ENCODE assay signal across 30 cellular contexts in genomic region chr2:204306667-204307066, GRCh38.
"Had no signal": no experiment of that assay in that cellular context is flagged by ENCODE, and none has a peak within 500 bp of the region (broad histone marks: within the 10 kb centered on the region; RNA-seq: fewer than 3 reads in every experiment).

No MANE protein-coding gene starts in this region.

- H3K27me3 ChIP-seq: ascending aorta, breast epithelium, cardiac muscle cell, colonic mucosa, gastroesophageal sphincter had no signal

- H3K4me1 ChIP-seq: ascending aorta, breast epithelium, colonic mucosa, esophagus squamous epithelium, gastroesophageal sphincter had no signal

- H3K36me3 Mint-ChIP-seq: activated naive CD4-positive, alpha-beta T cell treated with anti-CD3 and anti-CD28 coated beads, Interleukin-2, amount 10 ng/mL, durations not matched to agents 7 days and 5 days; activated naive CD4-positive, alpha-beta T cell treated with anti-CD3 and anti-CD28 coated beads, Interleukin-2, amount 50 U/mL, for 72 hours; activated naive CD8-positive, alpha-beta T cell treated with anti-CD3 and anti-CD28 coated beads, Interleukin-2, amount 10 ng/mL, durations not matched to agents 7 days and 5 days; brain; WTC11 had no signal

- H3K27ac ChIP-seq: ascending aorta, breast epithelium, cardiac muscle cell, colonic mucosa, epithelial cell of prostate, esophagus squamous epithelium, gastroesophageal sphincter, VCaP had no signal

- ATAC-seq: activated naive CD4-positive, alpha-beta T cell treated with anti-CD3 and anti-CD28 coated beads, Interleukin-2, amount 50 U/mL, for 72 hours; activated T-cell treated with anti-CD3 and anti-CD28 coated beads, Interleukin-2, amount 50 U/mL, for 72 hours; gastroesophageal sphincter; WTC11 had no signal

- H3K9me3 ChIP-seq: ascending aorta, breast epithelium, colonic mucosa, esophagus squamous epithelium, gastroesophageal sphincter had no signal

- H3K36me3 ChIP-seq: ascending aorta, breast epithelium, cardiac muscle cell, colonic mucosa, esophagus squamous epithelium, gastroesophageal sphincter had no signal

- H3K4me3 ChIP-seq: ascending aorta, breast epithelium, cardiac muscle cell, colonic mucosa, esophagus squamous epithelium, gastroesophageal sphincter had no signal

- DNase-seq: activated CD4-positive, alpha-beta memory T cell treated with anti-CD3 and anti-CD28 coated beads, Interleukin-2, amount 10 ng/mL, durations not matched to agents 7 days and 5 days; activated CD4-positive, alpha-beta T cell treated with anti-CD3 and anti-CD28 coated beads for 1 hour; activated CD4-positive, alpha-beta T cell treated with anti-CD3 and anti-CD28 coated beads for 4 hours; activated CD4-positive, alpha-beta T cell treated with anti-CD3 and anti-CD28 coated beads, Interleukin-2, amount 10 ng/mL, durations not matched to agents 7 days and 5 days; activated CD4-positive, alpha-beta T cell treated with anti-CD3 and anti-CD28 coated beads, Interleukin-2, amount 50 U/mL, for 4 hours; activated CD8-positive, alpha-beta memory T cell treated with anti-CD3 and anti-CD28 coated beads, Interleukin-2, amount 50 U/mL, for 48 hours; activated gamma-delta T cell; activated naive CD4-positive, alpha-beta T cell; activated naive CD4-positive, alpha-beta T cell treated with anti-CD3 and anti-CD28 coated beads, Interleukin-2, amount 10 ng/mL, durations not matched to agents 7 days and 5 days; activated naive CD8-positive, alpha-beta T cell treated with anti-CD3 and anti-CD28 coated beads, Interleukin-2, amount 10 ng/mL, durations not matched to agents 7 days and 5 days; activated T-cell treated with anti-CD3 and anti-CD28 coated beads for 4 hours; activated T-cell treated with anti-CD3 and anti-CD28 coated beads, Interleukin-2, amount 50 U/mL, for 24 hours; activated T-cell treated with anti-CD3 and anti-CD28 coated beads, Interleukin-2, amount 50 U/mL, for 72 hours; central memory CD4-positive, alpha-beta T cell; cerebellar nuclear complex; colonic mucosa; effector CD8-positive, alpha-beta T cell; esophagus squamous epithelium; foreskin melanocyte; T-helper 1 cell; T-helper 2 cell had no signal

- H3K4me1 Mint-ChIP-seq: activated CD4-positive, alpha-beta memory T cell treated with anti-CD3 and anti-CD28 coated beads, Interleukin-2, amount 10 ng/mL, durations not matched to agents 7 days and 5 days; activated CD4-positive, alpha-beta T cell treated with anti-CD3 and anti-CD28 coated beads, Interleukin-2, amount 10 ng/mL, durations not matched to agents 7 days and 5 days; activated naive CD4-positive, alpha-beta T cell treated with anti-CD3 and anti-CD28 coated beads, Interleukin-2, amount 10 ng/mL, durations not matched to agents 7 days and 5 days; activated naive CD8-positive, alpha-beta T cell treated with anti-CD3 and anti-CD28 coated beads, Interleukin-2, amount 10 ng/mL, durations not matched to agents 7 days and 5 days had no signal

- H3K27ac Mint-ChIP-seq: activated CD4-positive, alpha-beta memory T cell treated with anti-CD3 and anti-CD28 coated beads, Interleukin-2, amount 10 ng/mL, durations not matched to agents 7 days and 5 days; activated CD4-positive, alpha-beta T cell treated with anti-CD3 and anti-CD28 coated beads, Interleukin-2, amount 10 ng/mL, durations not matched to agents 7 days and 5 days; activated naive CD4-positive, alpha-beta T cell treated with anti-CD3 and anti-CD28 coated beads, Interleukin-2, amount 10 ng/mL, durations not matched to agents 7 days and 5 days; activated naive CD4-positive, alpha-beta T cell treated with anti-CD3 and anti-CD28 coated beads, Interleukin-2, amount 50 U/mL, for 72 hours; activated naive CD8-positive, alpha-beta T cell treated with anti-CD3 and anti-CD28 coated beads, Interleukin-2, amount 10 ng/mL, durations not matched to agents 7 days and 5 days; activated T-cell treated with anti-CD3 and anti-CD28 coated beads, Interleukin-2, amount 50 U/mL, for 24 hours; activated T-cell treated with anti-CD3 and anti-CD28 coated beads, Interleukin-2, amount 50 U/mL, for 72 hours; brain; WTC11 had no signal

- H3K4me3 Mint-ChIP-seq: activated CD4-positive, alpha-beta memory T cell treated with anti-CD3 and anti-CD28 coated beads, Interleukin-2, amount 10 ng/mL, durations not matched to agents 7 days and 5 days; activated CD4-positive, alpha-beta T cell treated with anti-CD3 and anti-CD28 coated beads, Interleukin-2, amount 10 ng/mL, durations not matched to agents 7 days and 5 days; activated naive CD4-positive, alpha-beta T cell treated with anti-CD3 and anti-CD28 coated beads, Interleukin-2, amount 10 ng/mL, durations not matched to agents 7 days and 5 days; activated naive CD8-positive, alpha-beta T cell treated with anti-CD3 and anti-CD28 coated beads, Interleukin-2, amount 10 ng/mL, durations not matched to agents 7 days and 5 days; activated T-cell treated with anti-CD3 and anti-CD28 coated beads, Interleukin-2, amount 50 U/mL, for 24 hours; activated T-cell treated with anti-CD3 and anti-CD28 coated beads, Interleukin-2, amount 50 U/mL, for 72 hours; brain; WTC11 had no signal
